In genomic region chr10:63115732-63116383, GRCh38 we compare ENCODE assay signal across 11 cellular contexts. TPM values are rescaled to one million over a fixed set of nuclear protein-coding genes. Genes with fewer than 3 reads are reported as not detected.
DNase-seq lines count a peak whose midpoint lies in the region; FAIRE-seq and TF ChIP-seq lines count a peak whose summit lies in the region.
"Had no signal": no experiment of that assay in that cellular context is flagged by ENCODE, and none has a peak within 500 bp of the region (broad histone marks: within the 10 kb centered on the region; RNA-seq: fewer than 3 reads in every experiment).

No MANE protein-coding gene starts in this region.

- DNase-seq in GM04504 (ENCODE audit: low read depth) (peak; percentile 87), colonic mucosa (peak; percentile 40), keratinocyte (ENCODE audit: low read depth, low spot score) (no peak), skeletal muscle cell (ENCODE audit: low read depth) (peak; percentile 87), RCC 7860 (ENCODE audit: low spot score) (no peak), HTR-8/SVneo (ENCODE audit: insufficient read length, low spot score) (no peak)
- no peak for DNase-seq in activated naive CD8-positive, alpha-beta T cell treated with anti-CD3 and anti-CD28 coated beads for 36 hours
- no peak for DNase-seq in activated CD4-positive, alpha-beta T cell treated with anti-CD3 and anti-CD28 coated beads, Interleukin-2, amount 50 U/mL, for 48 hours
- DNase-seq: activated CD8-positive, alpha-beta memory T cell treated with anti-CD3 and anti-CD28 coated beads for 24 hours; NCI-H748 treated with DMSO at 0.1 percent for 48 hours had no signal

- no peak overlapping the region for H3K4me3 Mint-ChIP-seq in activated naive CD8-positive, alpha-beta T cell treated with anti-CD3 and anti-CD28 coated beads for 36 hours

- TF ChIP-seq CTCF in colonic mucosa (IDR thresholded peaks at IDR 0.05) (no peak), keratinocyte (optimal IDR thresholded peaks at IDR 0.05 in 1 of 3, IDR thresholded peaks at IDR 0.05 in 1 of 3, conservative IDR thresholded peaks at IDR 0.05 in 1 of 3; ENCODE audit: extremely low read depth in 1 of 3, insufficient read depth in 2 of 3, low read length in 3 of 3) (no peak)

- H3K27me3 ChIP-seq in colonic mucosa (no peaks in the 10 kb centered on the region), keratinocyte (ENCODE audit: control insufficient read depth, extremely low read depth, insufficient read depth, low read length) (no peaks in the 10 kb centered on the region)

- H3K4me1 Mint-ChIP-seq in activated naive CD8-positive, alpha-beta T cell treated with anti-CD3 and anti-CD28 coated beads for 36 hours = no peaks in the 10 kb centered on the region

- no peaks in the 10 kb centered on the region for H3K36me3 ChIP-seq in colonic mucosa
- H3K36me3 ChIP-seq in keratinocyte (ENCODE audit: control insufficient read depth in 2 of 2, extremely low read depth in 1 of 2, insufficient read depth in 2 of 2, low read length in 2 of 2) = no peaks in the 10 kb centered on the region

- H3K4me3 ChIP-seq in colonic mucosa (no peak overlapping the region), keratinocyte (ENCODE audit: control insufficient read depth in 2 of 3, extremely low read depth in 1 of 3, insufficient read depth in 2 of 3, low read depth in 1 of 3, low read length in 3 of 3) (no peak overlapping the region), skeletal muscle cell (ENCODE audit: low read depth, low read length) (no peak overlapping the region)

- H3K9me1 ChIP-seq in keratinocyte (ENCODE audit: control insufficient read depth, extremely low read depth, insufficient read depth, low read length) = no peaks in the 10 kb centered on the region

- H3K4me2 ChIP-seq in keratinocyte (ENCODE audit: control insufficient read depth, extremely low read depth, insufficient read depth, low read depth, low read length) = peak overlapping the region; percentile 2

- H3K4me1 ChIP-seq in colonic mucosa (no peaks in the 10 kb centered on the region), keratinocyte (ENCODE audit: control insufficient read depth, extremely low read depth, insufficient read depth, low read length) (peaks cover 12% of the 10 kb centered on the region)

- H3K27ac ChIP-seq in colonic mucosa (peak overlapping the region; percentile 1), keratinocyte (ENCODE audit: control insufficient read depth, insufficient read depth, low read length) (no peak overlapping the region)

- no peaks in the 10 kb centered on the region for H4K20me1 ChIP-seq in keratinocyte (ENCODE audit: control insufficient read depth, extremely low read depth, insufficient read depth, low read length)

- FAIRE-seq in keratinocyte (lab: Jason Lieb, UNC) (peak; percentile 71), RCC 7860 (lab: Jason Lieb, UNC) (no peak), HTR-8/SVneo (lab: Jason Lieb, UNC) (no peak)
- FAIRE-seq: urothelium cell line had no signal

- H3K79me2 ChIP-seq in keratinocyte (ENCODE audit: control insufficient read depth, insufficient read depth, low read length) = no peaks in the 10 kb centered on the region

- intact Hi-C loops in colonic mucosa (cut with DNase I) = no loop called here

- dilution Hi-C loops in keratinocyte (cut with MboI; ENCODE audit: extremely low pct_ligation_motif_present, low sequenced_read_pairs) = no loop called here

- H2AFZ ChIP-seq in keratinocyte (ENCODE audit: control insufficient read depth, low read length) = no peak overlapping the region

- H3K27me3 Mint-ChIP-seq in activated naive CD8-positive, alpha-beta T cell treated with anti-CD3 and anti-CD28 coated beads for 36 hours = no peaks in the 10 kb centered on the region

- no peak overlapping the region for H3K9ac ChIP-seq in colonic mucosa (ENCODE audit: low read depth in 2 of 2, low read length in 2 of 2)
- H3K9ac ChIP-seq in keratinocyte (ENCODE audit: control insufficient read depth, extremely low read depth, insufficient read depth, low read length) = no peak overlapping the region

- no peak overlapping the region for H3K27ac Mint-ChIP-seq in activated naive CD8-positive, alpha-beta T cell treated with anti-CD3 and anti-CD28 coated beads for 36 hours

- no peaks in the 10 kb centered on the region for H3K9me3 Mint-ChIP-seq in activated naive CD8-positive, alpha-beta T cell treated with anti-CD3 and anti-CD28 coated beads for 36 hours

- no peaks in the 10 kb centered on the region for H3K9me3 ChIP-seq in colonic mucosa
- no peaks in the 10 kb centered on the region for H3K9me3 ChIP-seq in keratinocyte (ENCODE audit: control insufficient read depth, low read depth, low read length)

- no peaks in the 10 kb centered on the region for H3K36me3 Mint-ChIP-seq in activated naive CD8-positive, alpha-beta T cell treated with anti-CD3 and anti-CD28 coated beads for 36 hours

RNA-seq across cellular contexts. Expression of gene NRBF2, which starts 17.3 kb away (rescaled TPM):
- total RNA-seq in colonic mucosa = 10 to 100 TPM; 18.7 to 34.9 TPM
- 25.0 to 31.1 TPM (median 30.8 TPM) in 3 replicates for polyA plus RNA-seq in keratinocyte
- polyA plus RNA-seq in keratinocyte (2011; ENCODE audit: low read depth) = 35.6 TPM
- polyA plus RNA-seq in keratinocyte (2011; cell fraction: cytosol; rRNA removed) = 22.2 and 34.4 TPM in 2 replicates
- 17.4 and 21.9 TPM in 2 replicates for polyA plus RNA-seq in keratinocyte (2011; cell fraction: nucleus; rRNA removed)
- 27.2 and 49.5 TPM in 2 replicates for polyA plus RNA-seq in keratinocyte (2012; ENCODE audit: low replicate concordance)
- polyA minus RNA-seq in keratinocyte = 6.7 to 12.3 TPM (median 10.5 TPM) in 3 replicates
- 20.9 TPM for polyA minus RNA-seq in keratinocyte (2011; cell fraction: cytosol; rRNA and poly(A)+ RNA removed)
- polyA minus RNA-seq in keratinocyte (2011; cell fraction: nucleus; rRNA and poly(A)+ RNA removed) = 8.4 and 13.4 TPM in 2 replicates
- 10 to 100 TPM; 27.6 to 27.8 TPM for total RNA-seq in activated naive CD8-positive, alpha-beta T cell treated with anti-CD3 and anti-CD28 coated beads for 36 hours

Comparison
In these comparisons a context has a peak if more than half of its experiments do, and no peak if none do; other contexts are left out.
1. DNase-seq: peak in GM04504 (single experiment), colonic mucosa (single experiment) and skeletal muscle cell (single experiment); none in keratinocyte (single experiment), activated naive CD8-positive, alpha-beta T cell treated with anti-CD3 and anti-CD28 coated beads for 36 hours (single experiment), RCC 7860 (single experiment), HTR-8/SVneo (single experiment) and activated CD4-positive, alpha-beta T cell treated with anti-CD3 and anti-CD28 coated beads, Interleukin-2, amount 50 U/mL, for 48 hours (0 of 2).